9 cellular contexts compared by ENCODE assay signal in genomic region chr4:77072195-77072753, GRCh38. TPM values are rescaled to one million over a fixed set of nuclear protein-coding genes. Genes with fewer than 3 reads are reported as not detected.
DNase-seq lines count a peak whose midpoint lies in the region; ATAC-seq and TF ChIP-seq lines count a peak whose summit lies in the region.
"Had no signal": no experiment of that assay in that cellular context is flagged by ENCODE, and none has a peak within 500 bp of the region (broad histone marks: within the 10 kb centered on the region; RNA-seq: fewer than 3 reads in every experiment).

No MANE protein-coding gene starts in this region.

- H3K4me1 Mint-ChIP-seq in WTC11, result peaks cover 29% of the 10 kb centered on the region

- H3K36me3 ChIP-seq in subcutaneous abdominal adipose tissue (ENCODE audit: control insufficient read depth in 5 of 5, insufficient read depth in 5 of 5, low read length in 5 of 5), result peaks cover 0 to 1% (median 0%) of the 10 kb centered on the region in 5 donors
- H3K36me3 ChIP-seq: HAP-1 had no signal

- ATAC-seq in WTC11 (no peak), HG02610 (IDR thresholded peaks at IDR 0.05; ENCODE audit: unreplicated experiment) (no peak), HG03175 (IDR thresholded peaks at IDR 0.05; ENCODE audit: unreplicated experiment) (no peak), HG03108 (IDR thresholded peaks at IDR 0.05; ENCODE audit: unreplicated experiment) (no peak)

- POLR2A ChIA-PET in WTC11 (lab: Charles Lee), result interaction anchor here (0.6 to 4.5 kb wide), 8 partner anchors 8 to 736 kb away, joined by 3 to 32 read pairs (median 6); partner anchors contain the start of gene CCNG2

- H3K9me3 Mint-ChIP-seq in WTC11, result no peaks in the 10 kb centered on the region

- H3K4me3 ChIP-seq in fibroblast of the aortic adventitia (ENCODE audit: low read depth, low read length) (peak overlapping the region; percentile 83), subcutaneous abdominal adipose tissue (ENCODE audit: low read depth in 1 of 5, low read length in 5 of 5) (no peak overlapping the region)

- 0 out of 2 replicates have a peak, but pooled peaks cover 2% of the 10 kb centered on the region for H3K36me3 Mint-ChIP-seq in WTC11

- CTCF ChIA-PET in WTC11 (lab: Charles Lee), result interaction anchor here (0.6 to 4.0 kb wide), 6 partner anchors 23 to 137 kb away, joined by 3 to 17 read pairs (median 6); no protein-coding TSS in a partner anchor

- peak overlapping the region; percentile 46; the same call in 1 of the 2 replicates for H3K4me3 Mint-ChIP-seq in WTC11

- no peak overlapping the region for H3K27ac Mint-ChIP-seq in WTC11

- H3K9me3 ChIP-seq in subcutaneous abdominal adipose tissue (ENCODE audit: control insufficient read depth in 5 of 5, low read length in 5 of 5), result no peaks in the 10 kb centered on the region
- H3K9me3 ChIP-seq: HAP-1 had no signal

- no peak overlapping the region for H3K9ac ChIP-seq in subcutaneous abdominal adipose tissue (ENCODE audit: low read length in 5 of 5)

- peak; percentile 28 for DNase-seq in activated naive CD4-positive, alpha-beta T cell treated with Interleukin-2 at 50 U/mL for 16 hours
- no peak for DNase-seq in activated naive CD4-positive, alpha-beta T cell (lab: John Stamatoyannopoulos, UW)
- DNase-seq in WTC11 (ENCODE audit: low spot score), result no peak
- no peak for DNase-seq in fibroblast of the aortic adventitia (ENCODE audit: low read depth)

- peak overlapping the region; percentile 7 for H3K27ac ChIP-seq in subcutaneous abdominal adipose tissue (ENCODE audit: low read depth, low read length)

- no peaks in the 10 kb centered on the region for H3K27me3 Mint-ChIP-seq in WTC11 (ENCODE audit: low read depth)

- no peaks in the 10 kb centered on the region for H3K27me3 ChIP-seq in subcutaneous abdominal adipose tissue (ENCODE audit: control insufficient read depth in 5 of 5, insufficient read depth in 4 of 5, low read length in 5 of 5)

- TF ChIP-seq CTCF in WTC11 (IDR thresholded peaks at IDR 0.05) (no peak), fibroblast of the aortic adventitia (IDR thresholded peaks at IDR 0.05; ENCODE audit: insufficient read depth, low read length) (no peak)

- H3K4me1 ChIP-seq in subcutaneous abdominal adipose tissue (ENCODE audit: control insufficient read depth in 5 of 5, insufficient read depth in 5 of 5, low read length in 5 of 5), result peaks cover 2 to 45% (median 38%) of the 10 kb centered on the region in 5 donors

TF ChIP-seq in WTC11, 78 proteins besides CTCF, POLR2A, EP300 and RAD21:
- TF ChIP-seq NR1H2 (CRISPR knock-in tag; IDR thresholded peaks at IDR 0.05) (no peak), CREB1 (CRISPR knock-in tag; IDR thresholded peaks at IDR 0.05) (no peak), ZNF121 (CRISPR knock-in tag; IDR thresholded peaks at IDR 0.05) (peak; percentile 52; the same call in 1 of the 2 replicates)

RNA-seq across cellular contexts. Expression of gene CCNI, which starts 3.5 kb away (rescaled TPM):
- total RNA-seq in WTC11 (2021) (213 to 253 TPM (median 248 TPM) in 3 replicates), fibroblast of the aortic adventitia (ENCODE audit: low replicate concordance) (136 and 190 TPM in 2 replicates)
